ENCODE assay signal across 1 cellular context in the genomic region with DNA sequence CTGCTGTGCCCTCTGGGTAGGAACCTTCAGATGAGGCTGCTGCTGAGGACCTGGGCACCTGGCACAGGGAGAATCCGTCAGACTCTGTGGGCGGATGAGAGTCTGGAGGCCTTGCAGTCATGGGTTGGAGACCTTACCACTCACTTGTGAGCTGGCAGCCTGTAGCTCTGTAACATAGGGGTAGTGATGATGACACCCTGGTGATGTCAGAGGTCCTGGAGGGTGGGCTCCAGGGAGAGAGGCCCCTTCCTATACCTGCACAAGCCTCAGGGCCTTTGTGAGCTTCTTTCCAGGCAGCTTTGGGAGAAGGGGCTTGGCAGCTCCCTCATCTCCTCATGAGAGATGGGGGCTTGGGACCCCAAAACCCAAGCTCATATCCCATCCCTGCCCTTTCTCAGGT.
TF ChIP-seq lines count a peak whose summit lies in the region.

No MANE protein-coding gene starts in this region.

TF ChIP-seq in SK-N-SH treated with all-trans-retinoic acid at 6 μM for 48 hours, 23 proteins besides CTCF, POLR2A, EP300 and RAD21 (continued from another document):
- no peak for TF ChIP-seq ESRRG (CRISPR knock-in tag; IDR thresholded peaks at IDR 0.05)
- no peak for TF ChIP-seq RARB (CRISPR knock-in tag; IDR thresholded peaks at IDR 0.05)
- TF ChIP-seq, protein P1, sequence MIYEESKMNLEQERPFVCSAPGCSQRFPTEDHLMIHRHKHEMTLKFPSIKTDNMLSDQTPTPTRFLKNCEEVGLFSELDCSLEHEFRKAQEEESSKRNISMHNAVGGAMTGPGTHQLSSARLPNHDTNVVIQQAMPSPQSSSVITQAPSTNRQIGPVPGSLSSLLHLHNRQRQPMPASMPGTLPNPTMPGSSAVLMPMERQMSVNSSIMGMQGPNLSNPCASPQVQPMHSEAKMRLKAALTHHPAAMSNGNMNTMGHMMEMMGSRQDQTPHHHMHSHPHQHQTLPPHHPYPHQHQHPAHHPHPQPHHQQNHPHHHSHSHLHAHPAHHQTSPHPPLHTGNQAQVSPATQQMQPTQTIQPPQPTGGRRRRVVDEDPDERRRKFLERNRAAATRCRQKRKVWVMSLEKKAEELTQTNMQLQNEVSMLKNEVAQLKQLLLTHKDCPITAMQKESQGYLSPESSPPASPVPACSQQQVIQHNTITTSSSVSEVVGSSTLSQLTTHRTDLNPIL (CRISPR knock-in tag; IDR thresholded peaks at IDR 0.05; ENCODE audit: low read depth): no peak
- TF ChIP-seq, protein P2, sequence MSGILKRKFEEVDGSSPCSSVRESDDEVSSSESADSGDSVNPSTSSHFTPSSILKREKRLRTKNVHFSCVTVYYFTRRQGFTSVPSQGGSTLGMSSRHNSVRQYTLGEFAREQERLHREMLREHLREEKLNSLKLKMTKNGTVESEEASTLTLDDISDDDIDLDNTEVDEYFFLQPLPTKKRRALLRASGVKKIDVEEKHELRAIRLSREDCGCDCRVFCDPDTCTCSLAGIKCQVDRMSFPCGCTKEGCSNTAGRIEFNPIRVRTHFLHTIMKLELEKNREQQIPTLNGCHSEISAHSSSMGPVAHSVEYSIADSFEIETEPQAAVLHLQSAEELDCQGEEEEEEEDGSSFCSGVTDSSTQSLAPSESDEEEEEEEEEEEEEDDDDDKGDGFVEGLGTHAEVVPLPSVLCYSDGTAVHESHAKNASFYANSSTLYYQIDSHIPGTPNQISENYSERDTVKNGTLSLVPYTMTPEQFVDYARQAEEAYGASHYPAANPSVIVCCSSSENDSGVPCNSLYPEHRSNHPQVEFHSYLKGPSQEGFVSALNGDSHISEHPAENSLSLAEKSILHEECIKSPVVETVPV (CRISPR knock-in tag; IDR thresholded peaks at IDR 0.05): no peak
- TF ChIP-seq TOX (CRISPR knock-in tag; IDR thresholded peaks at IDR 0.05; ENCODE audit: borderline replicate concordance): no peak
- TF ChIP-seq BACH2 (CRISPR knock-in tag; IDR thresholded peaks at IDR 0.05; ENCODE audit: borderline replicate concordance): no peak
